Comparison of ENCODE assay signal across 26 cellular contexts in genomic region chr18:31386683-31387082, GRCh38. TPM values are rescaled to one million over a fixed set of nuclear protein-coding genes. Genes with fewer than 3 reads are reported as not detected.
A peak's percentile ranks its signal among the peaks of the same experiment; 100 is the strongest.
DNase-seq lines count a peak whose midpoint lies in the region; TF ChIP-seq lines count a peak whose summit lies in the region.
"Had no signal": no experiment of that assay in that cellular context is flagged by ENCODE, and none has a peak within 500 bp of the region (broad histone marks: within the 10 kb centered on the region; RNA-seq: fewer than 3 reads in every experiment).

No MANE protein-coding gene starts in this region.

- H3K27ac ChIP-seq in neural progenitor cell (no peak overlapping the region), tibial nerve (no peak overlapping the region)
- H3K27ac ChIP-seq: brain microvascular endothelial cell, esophagus muscularis mucosa, hepatocyte, stomach, transverse colon had no signal

- H3K4me1 Mint-ChIP-seq in neural progenitor cell (peaks cover 15% of the 10 kb centered on the region), MCF 10A (ENCODE audit: insufficient read depth, unreplicated experiment) (no peaks in the 10 kb centered on the region)
- H3K4me1 Mint-ChIP-seq: activated CD4-positive, alpha-beta memory T cell treated with anti-CD3 and anti-CD28 coated beads, Interleukin-2, amount 10 ng/mL, durations not matched to agents 7 days and 5 days; CD4-positive, alpha-beta memory T cell; natural killer cell had no signal

- H3K4me1 ChIP-seq in neural progenitor cell (peaks cover 3% of the 10 kb centered on the region), tibial nerve (no peaks in the 10 kb centered on the region)
- H3K4me1 ChIP-seq: esophagus muscularis mucosa, stomach, transverse colon had no signal

- H3K4me3 ChIP-seq in choroid plexus epithelial cell (ENCODE audit: low read depth, low read length) (no peak overlapping the region), neural progenitor cell (no peak overlapping the region), tibial nerve (no peak overlapping the region)
- H3K4me3 ChIP-seq: esophagus muscularis mucosa, hepatocyte, stomach, transverse colon had no signal

- BruUV-seq in MCF 10A (replicated peaks; lab: Mats Ljungman, UMichigan) = no TSS peak

- no peak overlapping the region for H3K4me3 Mint-ChIP-seq in neural progenitor cell
- H3K4me3 Mint-ChIP-seq in MCF 10A (ENCODE audit: unreplicated experiment) = no peak overlapping the region
- H3K4me3 Mint-ChIP-seq: activated CD4-positive, alpha-beta memory T cell treated with anti-CD3 and anti-CD28 coated beads, Interleukin-2, amount 10 ng/mL, durations not matched to agents 7 days and 5 days; CD4-positive, alpha-beta memory T cell; natural killer cell had no signal

- intact Hi-C loops in posterior cingulate gyrus (cut with DNase I) = no loop called here
- intact Hi-C loops in MCF 10A (cut with micrococcal nuclease) = no loop called here

- no peak overlapping the region for H3K4me2 ChIP-seq in neural progenitor cell
- H3K4me2 ChIP-seq: hepatocyte had no signal

- TF ChIP-seq EP300 in tibial nerve (IDR thresholded peaks at IDR 0.05) = no peak

- no peaks in the 10 kb centered on the region for H4K20me1 ChIP-seq in neural progenitor cell (ENCODE audit: low read depth)

- H3K27me3 ChIP-seq in neural progenitor cell (no peaks in the 10 kb centered on the region), tibial nerve (no peaks in the 10 kb centered on the region)
- H3K27me3 ChIP-seq: brain microvascular endothelial cell, esophagus muscularis mucosa, hepatocyte, stomach, transverse colon had no signal

- POLR2A ChIA-PET in MCF 10A (lab: Yijun Ruan, JAX) = interaction anchor here (1.0 kb wide), 1 partner anchor 10 kb away, joined by 3 read pairs; no protein-coding TSS in a partner anchor

- peak; percentile 73 for DNase-seq in Caki2 (ENCODE audit: low read depth)
- peak; percentile 24 for DNase-seq in NOMO-1 treated with dmso at 0.1 percent for 144 hours (lab: John Stamatoyannopoulos, UW; ENCODE audit: unreplicated experiment)
- peak; percentile 13 for DNase-seq in choroid plexus epithelial cell (ENCODE audit: low read depth)
- peak; percentile 4 for DNase-seq in neural progenitor cell (ENCODE audit: low spot score)
- DNase-seq in activated T-cell treated with anti-CD3 and anti-CD28 coated beads for 4 hours = no peak
- DNase-seq in posterior cingulate gyrus = no peak
- no peak for DNase-seq in MCF 10A (ENCODE audit: unreplicated experiment)
- DNase-seq in tibial nerve (ENCODE audit: low spot score in 2 of 2) = no peak
- DNase-seq: activated CD4-positive, alpha-beta memory T cell treated with anti-CD3 and anti-CD28 coated beads, Interleukin-2, amount 10 ng/mL, durations not matched to agents 7 days and 5 days; AML-193; brain microvascular endothelial cell; CD4-positive, alpha-beta memory T cell; DMS153; effector memory CD4-positive, alpha-beta T cell; midbrain; natural killer cell; NCI-H1092 treated with DMSO at 0.1 percent for 48 hours; NCI-H187 treated with DMSO at 0.1 percent for 48 hours; NCI-H526 treated with DMSO at 0.1 percent for 48 hours; stimulated activated CD8-positive, alpha-beta memory T cell treated with anti-CD3 and anti-CD28 coated beads, Interleukin-4, amount 100 ng/mL, for 48 hours; stomach; transverse colon had no signal

- no peak overlapping the region for H3K9ac ChIP-seq in neural progenitor cell

- H3K27me3 Mint-ChIP-seq in neural progenitor cell (ENCODE audit: insufficient read depth, low read depth) = no peaks in the 10 kb centered on the region
- H3K27me3 Mint-ChIP-seq in MCF 10A (ENCODE audit: insufficient read depth, unreplicated experiment) = no peaks in the 10 kb centered on the region
- H3K27me3 Mint-ChIP-seq: activated CD4-positive, alpha-beta memory T cell treated with anti-CD3 and anti-CD28 coated beads, Interleukin-2, amount 10 ng/mL, durations not matched to agents 7 days and 5 days had no signal

- H3K36me3 ChIP-seq in neural progenitor cell = no peaks in the 10 kb centered on the region
- H3K36me3 ChIP-seq in tibial nerve = no peaks in the 10 kb centered on the region
- H3K36me3 ChIP-seq: brain microvascular endothelial cell, esophagus muscularis mucosa, stomach, transverse colon had no signal

- H3F3A ChIP-seq in neural progenitor cell (ENCODE audit: low read depth) = no peaks in the 10 kb centered on the region

- no peak overlapping the region for H2AFZ ChIP-seq in neural progenitor cell (replicated peaks)
- H2AFZ ChIP-seq: hepatocyte had no signal

- CTCF ChIA-PET in MCF 10A (lab: Yijun Ruan, JAX) = interaction anchor here (0.7 to 1.6 kb wide), 4 partner anchors 9 to 38 kb away, joined by 3 to 6 read pairs (median 4); no protein-coding TSS in a partner anchor

- H3K9me3 ChIP-seq in neural progenitor cell (ENCODE audit: low read depth) (no peaks in the 10 kb centered on the region), tibial nerve (no peaks in the 10 kb centered on the region)
- H3K9me3 ChIP-seq: esophagus muscularis mucosa, stomach, transverse colon had no signal

- TF ChIP-seq CTCF in choroid plexus epithelial cell (conservative IDR thresholded peaks at IDR 0.05; ENCODE audit: low read depth, low read length) (no peak), neural progenitor cell (IDR thresholded peaks at IDR 0.05) (no peak), MCF 10A (IDR thresholded peaks at IDR 0.05; ENCODE audit: unreplicated experiment) (no peak), tibial nerve (IDR thresholded peaks at IDR 0.05) (no peak)

- no peaks in the 10 kb centered on the region for H3K79me2 ChIP-seq in neural progenitor cell (ENCODE audit: low read depth)
- H3K79me2 ChIP-seq: hepatocyte had no signal

- no peaks in the 10 kb centered on the region for H3K36me3 Mint-ChIP-seq in neural progenitor cell
- H3K36me3 Mint-ChIP-seq in MCF 10A (ENCODE audit: insufficient read depth, unreplicated experiment) = peaks cover under 1% of the 10 kb centered on the region
- H3K36me3 Mint-ChIP-seq: CD4-positive, alpha-beta memory T cell; natural killer cell had no signal

- H3K27ac Mint-ChIP-seq in neural progenitor cell (no peak overlapping the region), MCF 10A (ENCODE audit: low read depth, unreplicated experiment) (no peak overlapping the region)
- H3K27ac Mint-ChIP-seq: activated CD4-positive, alpha-beta memory T cell treated with anti-CD3 and anti-CD28 coated beads, Interleukin-2, amount 10 ng/mL, durations not matched to agents 7 days and 5 days; CD4-positive, alpha-beta memory T cell; natural killer cell had no signal

- WGBS in tibial nerve, 2 donors = 87 to 89% methylated on average over 5 of the region's 5 CpGs

- in situ Hi-C loops in Caki2 (cut with HindIII; ENCODE audit: low pct_unique_long_range_greater_than_20kb, low sequenced_read_pairs) = no loop called here

- no peaks in the 10 kb centered on the region for H3K9me3 Mint-ChIP-seq in neural progenitor cell
- H3K9me3 Mint-ChIP-seq in MCF 10A (ENCODE audit: unreplicated experiment) = no peaks in the 10 kb centered on the region
- H3K9me3 Mint-ChIP-seq: activated CD4-positive, alpha-beta memory T cell treated with anti-CD3 and anti-CD28 coated beads, Interleukin-2, amount 10 ng/mL, durations not matched to agents 7 days and 5 days had no signal

- TF ChIP-seq POLR2A in tibial nerve (IDR thresholded peaks at IDR 0.05) = no peak

RNA-seq across cellular contexts. Expression of gene DSG4, which starts 10.1 kb away (rescaled TPM):
- not detected in 2 replicates for total RNA-seq in Caki2 (2014; rRNA removed; shearing (Covaris generic); ENCODE audit: low replicate concordance)
- not detected in 2 replicates for total RNA-seq in neural progenitor cell (ENCODE audit: low replicate concordance)
- not detected in 2 replicates for total RNA-seq in MCF 10A (2022)
- total RNA-seq in tibial nerve = not detected
- total RNA-seq: A172; activated CD4-positive, alpha-beta memory T cell treated with anti-CD3 and anti-CD28 coated beads, Interleukin-2, amount 10 ng/mL, durations not matched to agents 7 days and 5 days; CD4-positive, alpha-beta memory T cell; esophagus muscularis mucosa; natural killer cell; posterior vena cava; transverse colon had no signal

Comparison
In these comparisons a context has a peak if more than half of its experiments do, and no peak if none do; other contexts are left out.
1. DNase-seq: peak in Caki2 (single experiment), NOMO-1 treated with dmso at 0.1 percent for 144 hours (single experiment), choroid plexus epithelial cell (single experiment) and neural progenitor cell (single experiment); none in activated T-cell treated with anti-CD3 and anti-CD28 coated beads for 4 hours (single experiment), posterior cingulate gyrus (0 of 10), MCF 10A (single experiment) and tibial nerve (0 of 2).